Comparison of ENCODE assay signal across 8 cellular contexts in genomic region chr11:33808228-33808828, GRCh38. TPM values are rescaled to one million over a fixed set of nuclear protein-coding genes. Genes with fewer than 3 reads are reported as not detected.
DNase-seq lines count a peak whose midpoint lies in the region; ATAC-seq and TF ChIP-seq lines count a peak whose summit lies in the region.

No MANE protein-coding gene starts in this region.

- H3K4me3 Mint-ChIP-seq in natural killer cell treated with Interleukin-12 subunit alpha and Interleukin-12 subunit beta and Interleukin-15 and Interleukin-18, amount 100 ng/mL, for 72 hours: no peak overlapping the region
- H3K4me3 Mint-ChIP-seq in stimulated activated naive B cell treated with anti-CD40 and anti-IgM and Interleukin-4, amounts not matched to agents 10 μg/mL and 1 μg/mL and 100 μg/mL, for 72 hours: no peak overlapping the region

- TF ChIP-seq CTCF in AG09309 (IDR thresholded peaks at IDR 0.05; ENCODE audit: control insufficient read depth, insufficient read depth, low read depth, low read length, missing control alignments) (peak; percentile 94), KMS-11 (conservative IDR thresholded peaks at IDR 0.05; ENCODE audit: low read depth, low read length) (peak; percentile 91)

- H3K36me3 ChIP-seq in KMS-11 (ENCODE audit: insufficient read depth): no peaks in the 10 kb centered on the region

- peak; percentile 82 for ATAC-seq in GM18909 (IDR thresholded peaks at IDR 0.05; ENCODE audit: poor library complexity, unreplicated experiment)
- peak; percentile 78 to 85 for ATAC-seq in natural killer cell treated with Interleukin-12 subunit alpha and Interleukin-12 subunit beta and Interleukin-15 and Interleukin-18, amount 100 ng/mL, for 72 hours
- peak; percentile 96 to 97 for ATAC-seq in stimulated activated naive B cell treated with anti-CD40 and anti-IgM and Interleukin-4, amounts not matched to agents 10 μg/mL and 1 μg/mL and 100 μg/mL, for 72 hours (replicated peaks)

- no peaks in the 10 kb centered on the region for H3K27me3 ChIP-seq in KMS-11 (ENCODE audit: insufficient read depth, low read depth)

- no peak overlapping the region for H2AFZ ChIP-seq in KMS-11 (ENCODE audit: low read depth)

- H3K27ac Mint-ChIP-seq in natural killer cell treated with Interleukin-12 subunit alpha and Interleukin-12 subunit beta and Interleukin-15 and Interleukin-18, amount 100 ng/mL, for 72 hours: no peak overlapping the region
- H3K27ac Mint-ChIP-seq in stimulated activated naive B cell treated with anti-CD40 and anti-IgM and Interleukin-4, amounts not matched to agents 10 μg/mL and 1 μg/mL and 100 μg/mL, for 72 hours: no peak overlapping the region

- H4K20me1 ChIP-seq in KMS-11 (ENCODE audit: insufficient read depth): no peaks in the 10 kb centered on the region

- peaks cover 7% of the 10 kb centered on the region for H3K4me1 ChIP-seq in KMS-11 (ENCODE audit: low read depth, poor library complexity, severe bottlenecking)

- no peak overlapping the region for H3K9ac ChIP-seq in KMS-11

- H3K79me2 ChIP-seq in KMS-11 (ENCODE audit: insufficient read depth, low read depth): no peaks in the 10 kb centered on the region

- no peaks in the 10 kb centered on the region for H3K9me3 Mint-ChIP-seq in natural killer cell treated with Interleukin-12 subunit alpha and Interleukin-12 subunit beta and Interleukin-15 and Interleukin-18, amount 100 ng/mL, for 72 hours
- H3K9me3 Mint-ChIP-seq in stimulated activated naive B cell treated with anti-CD40 and anti-IgM and Interleukin-4, amounts not matched to agents 10 μg/mL and 1 μg/mL and 100 μg/mL, for 72 hours: no peaks in the 10 kb centered on the region

- peaks cover 0 to 3% of the 10 kb centered on the region in 2 donors for H3K4me1 Mint-ChIP-seq in natural killer cell treated with Interleukin-12 subunit alpha and Interleukin-12 subunit beta and Interleukin-15 and Interleukin-18, amount 100 ng/mL, for 72 hours (ENCODE audit: low read depth in 2 of 2)
- peaks cover 0 to 2% of the 10 kb centered on the region in 2 donors for H3K4me1 Mint-ChIP-seq in stimulated activated naive B cell treated with anti-CD40 and anti-IgM and Interleukin-4, amounts not matched to agents 10 μg/mL and 1 μg/mL and 100 μg/mL, for 72 hours

- H3K4me2 ChIP-seq in KMS-11: no peak overlapping the region

- peaks cover 31 to 38% of the 10 kb centered on the region in 2 donors for H3K27me3 Mint-ChIP-seq in natural killer cell treated with Interleukin-12 subunit alpha and Interleukin-12 subunit beta and Interleukin-15 and Interleukin-18, amount 100 ng/mL, for 72 hours
- H3K27me3 Mint-ChIP-seq in stimulated activated naive B cell treated with anti-CD40 and anti-IgM and Interleukin-4, amounts not matched to agents 10 μg/mL and 1 μg/mL and 100 μg/mL, for 72 hours: peaks cover 20 to 32% of the 10 kb centered on the region in 2 donors

- no peak overlapping the region for H3K27ac ChIP-seq in KMS-11

- no peaks in the 10 kb centered on the region for H3K36me3 Mint-ChIP-seq in natural killer cell treated with Interleukin-12 subunit alpha and Interleukin-12 subunit beta and Interleukin-15 and Interleukin-18, amount 100 ng/mL, for 72 hours
- no peaks in the 10 kb centered on the region for H3K36me3 Mint-ChIP-seq in stimulated activated naive B cell treated with anti-CD40 and anti-IgM and Interleukin-4, amounts not matched to agents 10 μg/mL and 1 μg/mL and 100 μg/mL, for 72 hours

- H3K4me3 ChIP-seq in AG09309 (ENCODE audit: control insufficient read depth, low read depth, low read length) (no peak overlapping the region), KMS-11 (IDR thresholded peaks at IDR 0.05; ENCODE audit: insufficient read depth, low read depth, low read length) (no peak overlapping the region)

- peak; percentile 18 for DNase-seq in AG09309 (ENCODE audit: low read depth)
- peak; percentile 87 for DNase-seq in OCI-M1 (lab: John Stamatoyannopoulos, UW)
- DNase-seq in activated T-cell treated with anti-CD3 and anti-CD28 coated beads for 48 hours (ENCODE audit: low read depth): peak; percentile 75
- peak; percentile 54 for DNase-seq in fibroblast of gingiva (ENCODE audit: low read depth)
- DNase-seq in natural killer cell treated with Interleukin-12 subunit alpha and Interleukin-12 subunit beta and Interleukin-15 and Interleukin-18, amount 100 ng/mL, for 72 hours (ENCODE audit: low spot score): peak; percentile 83
- DNase-seq in stimulated activated naive B cell treated with anti-CD40 and anti-IgM and Interleukin-4, amounts not matched to agents 10 μg/mL and 1 μg/mL and 100 μg/mL, for 72 hours: peak; percentile 68

RNA-seq across cellular contexts. Expression of gene FBXO3, which starts 34.0 kb away (rescaled TPM):
- total RNA-seq in natural killer cell treated with Interleukin-12 subunit alpha and Interleukin-12 subunit beta and Interleukin-15 and Interleukin-18, amount 100 ng/mL, for 72 hours: 10 to 100 TPM; 20.8 to 25.1 TPM

Comparison
In these comparisons a context has a peak if more than half of its experiments do, and no peak if none do; other contexts are left out.
1. DNase-seq: peak in every context shown above with its lines; median percentile 87 in OCI-M1; 83 in natural killer cell treated with Interleukin-12 subunit alpha and Interleukin-12 subunit beta and Interleukin-15 and Interleukin-18, amount 100 ng/mL, for 72 hours; 75 in activated T-cell treated with anti-CD3 and anti-CD28 coated beads for 48 hours; 68 in stimulated activated naive B cell treated with anti-CD40 and anti-IgM and Interleukin-4, amounts not matched to agents 10 μg/mL and 1 μg/mL and 100 μg/mL, for 72 hours; 54 in fibroblast of gingiva; 18 in AG09309.